Comparison of ENCODE assay signal across 10 cellular contexts in the genomic region with DNA sequence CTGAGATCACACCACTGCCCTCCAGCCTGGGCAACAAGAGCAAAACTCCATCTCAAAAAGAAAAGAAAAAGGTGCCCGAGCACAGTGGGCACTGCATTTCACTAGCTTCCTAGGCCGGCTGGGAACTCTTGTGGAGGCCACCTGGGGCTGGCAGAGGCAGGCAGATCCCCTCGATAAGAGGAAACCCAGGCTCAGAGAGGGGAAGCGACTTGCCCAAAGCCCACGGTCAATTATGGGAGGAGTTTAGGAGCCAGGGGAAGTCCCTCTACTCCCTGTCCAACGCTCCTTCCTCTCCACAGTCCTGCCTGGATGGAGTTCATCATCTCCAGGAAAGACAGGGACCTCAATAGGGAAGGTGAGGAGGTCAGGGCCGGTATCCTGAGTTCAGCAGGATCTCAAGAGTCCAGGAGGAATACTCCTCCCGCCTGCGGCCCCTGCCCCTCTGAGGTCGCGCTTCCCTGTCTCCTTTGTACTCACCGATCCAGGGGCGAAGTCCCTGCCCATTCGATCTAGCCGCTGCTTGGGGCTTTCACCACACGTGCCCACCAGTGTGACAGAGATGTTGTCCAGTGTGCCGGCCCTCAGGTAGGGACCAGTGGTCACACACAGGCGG. TPM values are rescaled to one million over a fixed set of nuclear protein-coding genes. Genes with fewer than 3 reads are reported as not detected.
DNase-seq lines count a peak whose midpoint lies in the region; ATAC-seq and TF ChIP-seq lines count a peak whose summit lies in the region.
"Had no signal": no experiment of that assay in that cellular context is flagged by ENCODE, and none has a peak within 500 bp of the region (broad histone marks: within the 10 kb centered on the region; RNA-seq: fewer than 3 reads in every experiment).

No MANE protein-coding gene starts in this region.

- peaks cover 46% of the 10 kb centered on the region for H3K4me1 Mint-ChIP-seq in activated naive CD4-positive, alpha-beta T cell treated with anti-CD3 and anti-CD28 coated beads, Interleukin-2, amount 10 ng/mL, durations not matched to agents 7 days and 5 days
- peaks cover 34% of the 10 kb centered on the region for H3K4me1 Mint-ChIP-seq in activated naive CD8-positive, alpha-beta T cell (ENCODE audit: low read depth)
- H3K4me1 Mint-ChIP-seq in type B pancreatic cell (ENCODE audit: unreplicated experiment) = peaks cover 30% of the 10 kb centered on the region

- H3K27ac Mint-ChIP-seq in activated naive CD4-positive, alpha-beta T cell treated with anti-CD3 and anti-CD28 coated beads, Interleukin-2, amount 10 ng/mL, durations not matched to agents 7 days and 5 days = no peak overlapping the region
- no peak overlapping the region for H3K27ac Mint-ChIP-seq in activated naive CD8-positive, alpha-beta T cell
- H3K27ac Mint-ChIP-seq in type B pancreatic cell = peak overlapping the region; percentile 98

- H3K27me3 Mint-ChIP-seq in activated naive CD4-positive, alpha-beta T cell treated with anti-CD3 and anti-CD28 coated beads, Interleukin-2, amount 10 ng/mL, durations not matched to agents 7 days and 5 days = peaks cover 89% of the 10 kb centered on the region
- H3K27me3 Mint-ChIP-seq in activated naive CD8-positive, alpha-beta T cell = peaks cover 23% of the 10 kb centered on the region
- H3K27me3 Mint-ChIP-seq in type B pancreatic cell = peaks cover 81% of the 10 kb centered on the region

- no peak for ATAC-seq in GM21723 (IDR thresholded peaks at IDR 0.05; ENCODE audit: unreplicated experiment)

- peaks cover 4% of the 10 kb centered on the region for H3K36me3 Mint-ChIP-seq in activated naive CD4-positive, alpha-beta T cell treated with anti-CD3 and anti-CD28 coated beads, Interleukin-2, amount 10 ng/mL, durations not matched to agents 7 days and 5 days
- no peaks in the 10 kb centered on the region for H3K36me3 Mint-ChIP-seq in activated naive CD8-positive, alpha-beta T cell
- H3K36me3 Mint-ChIP-seq in type B pancreatic cell = peaks cover 5% of the 10 kb centered on the region

- POLR2A ChIA-PET in HEK293T (lab: Yijun Ruan, JAX) = interaction anchor here (0.7 to 1.5 kb wide), 3 partner anchors 39 to 56 kb away, joined by 3 read pairs; no protein-coding TSS in a partner anchor

- CTCF ChIA-PET in activated naive CD4-positive, alpha-beta T cell treated with anti-CD3 and anti-CD28 coated beads, Interleukin-2, amount 10 ng/mL, durations not matched to agents 7 days and 5 days (lab: Charles Lee) = interaction anchor here (0.7 to 3.3 kb wide), 5 partner anchors 10 to 184 kb away, joined by 3 to 38 read pairs (median 7); no protein-coding TSS in a partner anchor
- CTCF ChIA-PET in HEK293T (lab: Yijun Ruan, JAX) = interaction anchor here (0.6 to 1.2 kb wide), 4 partner anchors 44 to 68 kb away, joined by 3 to 6 read pairs (median 4); no protein-coding TSS in a partner anchor

- H3K4me3 Mint-ChIP-seq in activated naive CD4-positive, alpha-beta T cell treated with anti-CD3 and anti-CD28 coated beads, Interleukin-2, amount 10 ng/mL, durations not matched to agents 7 days and 5 days = peak overlapping the region; percentile 86
- H3K4me3 Mint-ChIP-seq in activated naive CD8-positive, alpha-beta T cell = peak overlapping the region; percentile 89
- H3K4me3 Mint-ChIP-seq in type B pancreatic cell = peak overlapping the region; percentile 91

- DNase-seq in activated naive CD4-positive, alpha-beta T cell treated with anti-CD3 and anti-CD28 coated beads, Interleukin-2, amount 10 ng/mL, durations not matched to agents 7 days and 5 days = no peak
- no peak for DNase-seq in activated naive CD4-positive, alpha-beta T cell (lab: John Stamatoyannopoulos, UW)
- DNase-seq in kidney tubule cell (ENCODE audit: low spot score) (peak; percentile 35), type B pancreatic cell (ENCODE audit: extremely low spot score, unreplicated experiment) (no peak), HEK293T (ENCODE audit: extremely low spot score) (no peak), DMS 273 (lab: John Stamatoyannopoulos, UW; ENCODE audit: unreplicated experiment) (no peak)

- no peak for TF ChIP-seq CTCF in type B pancreatic cell (conservative IDR thresholded peaks at IDR 0.05)

- H3K9me3 Mint-ChIP-seq in activated naive CD4-positive, alpha-beta T cell treated with anti-CD3 and anti-CD28 coated beads, Interleukin-2, amount 10 ng/mL, durations not matched to agents 7 days and 5 days = no peaks in the 10 kb centered on the region
- no peaks in the 10 kb centered on the region for H3K9me3 Mint-ChIP-seq in activated naive CD8-positive, alpha-beta T cell (ENCODE audit: low read depth)
- no peaks in the 10 kb centered on the region for H3K9me3 Mint-ChIP-seq in type B pancreatic cell

TF ChIP-seq in HEK293T, 16 proteins besides CTCF, POLR2A, EP300 and RAD21:
- TF ChIP-seq BHLHE40 (IDR thresholded peaks at IDR 0.05; ENCODE audit: borderline replicate concordance) = no peak
- no peak for TF ChIP-seq FOXA1 (IDR thresholded peaks at IDR 0.05)
- TF ChIP-seq, protein P1, sequence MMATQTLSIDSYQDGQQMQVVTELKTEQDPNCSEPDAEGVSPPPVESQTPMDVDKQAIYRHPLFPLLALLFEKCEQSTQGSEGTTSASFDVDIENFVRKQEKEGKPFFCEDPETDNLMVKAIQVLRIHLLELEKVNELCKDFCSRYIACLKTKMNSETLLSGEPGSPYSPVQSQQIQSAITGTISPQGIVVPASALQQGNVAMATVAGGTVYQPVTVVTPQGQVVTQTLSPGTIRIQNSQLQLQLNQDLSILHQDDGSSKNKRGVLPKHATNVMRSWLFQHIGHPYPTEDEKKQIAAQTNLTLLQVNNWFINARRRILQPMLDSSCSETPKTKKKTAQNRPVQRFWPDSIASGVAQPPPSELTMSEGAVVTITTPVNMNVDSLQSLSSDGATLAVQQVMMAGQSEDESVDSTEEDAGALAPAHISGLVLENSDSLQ (IDR thresholded peaks at IDR 0.05) = no peak
- TF ChIP-seq L3MBTL2 (conservative IDR thresholded peaks at IDR 0.05) = no peak
- TF ChIP-seq SP1 (IDR thresholded peaks at IDR 0.05) = no peak
- no peak for TF ChIP-seq LEF1 (IDR thresholded peaks at IDR 0.05; ENCODE audit: borderline replicate concordance)
- TF ChIP-seq ELF4 (IDR thresholded peaks at IDR 0.05) = no peak
- TF ChIP-seq NFRKB (IDR thresholded peaks at IDR 0.05) = no peak
- no peak for TF ChIP-seq FOXK2 (IDR thresholded peaks at IDR 0.05)
- no peak for TF ChIP-seq ZNF384 (IDR thresholded peaks at IDR 0.05)
- TF ChIP-seq SUZ12 (IDR thresholded peaks at IDR 0.05) = no peak
- no peak for TF ChIP-seq HDGF (IDR thresholded peaks at IDR 0.05; ENCODE audit: borderline replicate concordance)
- TF ChIP-seq FOXM1 (IDR thresholded peaks at IDR 0.05; ENCODE audit: borderline replicate concordance) = no peak
- TF ChIP-seq CTBP1 (IDR thresholded peaks at IDR 0.05; ENCODE audit: borderline replicate concordance) = no peak
- TF ChIP-seq ARNT (IDR thresholded peaks at IDR 0.05) = no peak
- TF ChIP-seq TARDBP (IDR thresholded peaks at IDR 0.05) = no peak
TF ChIP-seq in HEK293T: peak in this region for 0.

RNA-seq across cellular contexts. Expression of a gene that starts 0.8 kb away (rescaled TPM):
- 0.14 TPM in 1 of 2 replicates, not detected in the other for total RNA-seq in type B pancreatic cell (ENCODE audit: low replicate concordance)
- total RNA-seq: glomerular endothelial cell, NCI-H460 had no signal

RNA-seq across cellular contexts. Expression of a gene that starts 6.4 kb away (rescaled TPM):
- total RNA-seq in type B pancreatic cell (ENCODE audit: low replicate concordance) = 0.46 TPM in 1 of 2 replicates, not detected in the other
- total RNA-seq: glomerular endothelial cell had no signal

RNA-seq across cellular contexts. Expression of a gene that starts 30.0 kb away (rescaled TPM):
- not detected in 2 replicates for total RNA-seq in type B pancreatic cell (ENCODE audit: low replicate concordance)
- total RNA-seq: glomerular endothelial cell had no signal

RNA-seq across cellular contexts. Expression of a gene that starts 34.7 kb away (rescaled TPM):
- 31.0 and 33.2 TPM in 2 replicates for total RNA-seq in type B pancreatic cell (ENCODE audit: low replicate concordance)

RNA-seq across cellular contexts. Expression of a gene that starts 45.3 kb away (rescaled TPM):
- 44.7 and 46.3 TPM in 2 replicates for total RNA-seq in type B pancreatic cell (ENCODE audit: low replicate concordance)
